20 cellular contexts compared by ENCODE assay signal in the genomic region with DNA sequence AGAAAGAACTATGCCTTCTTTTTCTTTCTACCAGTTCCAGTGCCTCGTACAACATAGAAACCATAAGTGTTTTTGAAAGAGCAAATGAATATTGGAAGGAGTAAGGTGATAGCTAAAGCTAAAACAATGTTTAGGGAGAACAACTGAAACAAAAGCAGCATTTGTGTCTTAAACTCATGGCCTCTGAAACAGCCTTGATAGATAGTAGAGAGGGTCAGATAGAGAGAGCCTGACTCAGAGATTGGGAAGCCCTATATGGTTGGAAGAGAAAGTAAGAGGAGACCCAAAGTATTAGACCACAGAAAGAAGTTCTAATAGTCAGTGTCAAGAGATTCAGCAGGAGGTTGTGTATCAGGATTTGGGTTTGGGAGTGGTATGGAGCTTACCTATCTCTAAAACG.
DNase-seq lines count a peak whose midpoint lies in the region; ATAC-seq and TF ChIP-seq lines count a peak whose summit lies in the region.
"Had no signal": no experiment of that assay in that cellular context is flagged by ENCODE, and none has a peak within 500 bp of the region (broad histone marks: within the 10 kb centered on the region; RNA-seq: fewer than 3 reads in every experiment).

No MANE protein-coding gene starts in this region.

- WGBS in right cardiac atrium: 71% methylated on average over 2 of the region's 2 CpGs

- no peaks in the 10 kb centered on the region for H3K36me3 ChIP-seq in right atrium auricular region
- H3K36me3 ChIP-seq in WERI-Rb-1: no peaks in the 10 kb centered on the region

- no peak for TF ChIP-seq CTCF in right atrium auricular region (IDR thresholded peaks at IDR 0.05)
- TF ChIP-seq CTCF in WERI-Rb-1 (IDR thresholded peaks at IDR 0.05; ENCODE audit: low read depth, low read length): no peak

- ATAC-seq in right cardiac atrium (no peak), SK-N-SH treated with all-trans-retinoic acid at 6 μM for 48 hours (peak; percentile 32), HG02588 (IDR thresholded peaks at IDR 0.05; ENCODE audit: unreplicated experiment) (no peak)
- ATAC-seq: natural killer cell treated with Interleukin-12 subunit alpha and Interleukin-12 subunit beta and Interleukin-15 and Interleukin-18, amount 100 ng/mL, for 72 hours; Right ventricle myocardium inferior had no signal

- H3K27me3 ChIP-seq in right cardiac atrium (ENCODE audit: control insufficient read depth, insufficient read depth) (no peaks in the 10 kb centered on the region), right atrium auricular region (no peaks in the 10 kb centered on the region), WERI-Rb-1 (ENCODE audit: insufficient read depth, low read depth, severe bottlenecking) (no peaks in the 10 kb centered on the region)

- H3K4me3 ChIP-seq in right cardiac atrium (ENCODE audit: low read length) (no peak overlapping the region), right atrium auricular region (no peak overlapping the region), WERI-Rb-1 (ENCODE audit: low read depth, low read length) (no peak overlapping the region)

- no peaks in the 10 kb centered on the region for H3K4me1 ChIP-seq in right cardiac atrium (ENCODE audit: control insufficient read depth, insufficient read depth, low read length)
- no peaks in the 10 kb centered on the region for H3K4me1 ChIP-seq in right atrium auricular region

- DNase-seq in right cardiac atrium (no peak), right atrium auricular region (ENCODE audit: low spot score) (no peak), iris pigment epithelial cell (ENCODE audit: low read depth) (peak; percentile 36), HuH-7 (ENCODE audit: low spot score) (no peak), WERI-Rb-1 (no peak), GDM1 (lab: John Stamatoyannopoulos, UW) (no peak)
- DNase-seq: activated gamma-delta T cell treated with Interleukin-2 at 50 U/mL for 16 hours; amygdala; DMS53; effector memory CD4-positive, alpha-beta T cell; islet precursor cell; KBM-7; NCI-H1930; NCI-H446 treated with DMSO at 0.1 percent for 48 hours; posterior cingulate gyrus; stimulated activated CD4-positive, alpha-beta T cell treated with anti-CD3 and anti-CD28 coated beads, Interleukin-4, amount 100 ng/mL, for 4 hours had no signal

- H3K9me3 ChIP-seq in right cardiac atrium (ENCODE audit: control insufficient read depth, low read length) (no peaks in the 10 kb centered on the region), right atrium auricular region (no peaks in the 10 kb centered on the region), WERI-Rb-1 (ENCODE audit: severe bottlenecking) (no peaks in the 10 kb centered on the region)

- intact Hi-C loops in right cardiac atrium (cut with DNase I): no loop called here

- H3K27ac ChIP-seq in right cardiac atrium (ENCODE audit: low read length) (peak overlapping the region; percentile 29), right atrium auricular region (peak overlapping the region in 1 of 2 donors; percentile 85), WERI-Rb-1 (no peak overlapping the region)

TF ChIP-seq in SK-N-SH treated with all-trans-retinoic acid at 6 μM for 48 hours, 23 proteins besides CTCF, POLR2A, EP300 and RAD21:
- TF ChIP-seq CSRNP3 (CRISPR knock-in tag; IDR thresholded peaks at IDR 0.05) (no peak), GLIS3 (CRISPR knock-in tag; IDR thresholded peaks at IDR 0.05) (no peak), ZC3H10 (CRISPR knock-in tag; IDR thresholded peaks at IDR 0.05) (no peak), PPARA (CRISPR knock-in tag; IDR thresholded peaks at IDR 0.05; ENCODE audit: borderline replicate concordance) (no peak), ZNF8 (CRISPR knock-in tag; IDR thresholded peaks at IDR 0.05) (no peak), OSR1 (CRISPR knock-in tag; IDR thresholded peaks at IDR 0.05) (no peak), ESRRG (CRISPR knock-in tag; IDR thresholded peaks at IDR 0.05) (no peak), ARNTL (CRISPR knock-in tag; IDR thresholded peaks at IDR 0.05; ENCODE audit: borderline replicate concordance, low read depth) (no peak), TOX (CRISPR knock-in tag; IDR thresholded peaks at IDR 0.05; ENCODE audit: borderline replicate concordance) (no peak), SNAI2 (CRISPR knock-in tag; IDR thresholded peaks at IDR 0.05) (no peak)
- TF ChIP-seq, protein P1, sequence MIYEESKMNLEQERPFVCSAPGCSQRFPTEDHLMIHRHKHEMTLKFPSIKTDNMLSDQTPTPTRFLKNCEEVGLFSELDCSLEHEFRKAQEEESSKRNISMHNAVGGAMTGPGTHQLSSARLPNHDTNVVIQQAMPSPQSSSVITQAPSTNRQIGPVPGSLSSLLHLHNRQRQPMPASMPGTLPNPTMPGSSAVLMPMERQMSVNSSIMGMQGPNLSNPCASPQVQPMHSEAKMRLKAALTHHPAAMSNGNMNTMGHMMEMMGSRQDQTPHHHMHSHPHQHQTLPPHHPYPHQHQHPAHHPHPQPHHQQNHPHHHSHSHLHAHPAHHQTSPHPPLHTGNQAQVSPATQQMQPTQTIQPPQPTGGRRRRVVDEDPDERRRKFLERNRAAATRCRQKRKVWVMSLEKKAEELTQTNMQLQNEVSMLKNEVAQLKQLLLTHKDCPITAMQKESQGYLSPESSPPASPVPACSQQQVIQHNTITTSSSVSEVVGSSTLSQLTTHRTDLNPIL (CRISPR knock-in tag; IDR thresholded peaks at IDR 0.05; ENCODE audit: low read depth): no peak
- TF ChIP-seq, protein P2, sequence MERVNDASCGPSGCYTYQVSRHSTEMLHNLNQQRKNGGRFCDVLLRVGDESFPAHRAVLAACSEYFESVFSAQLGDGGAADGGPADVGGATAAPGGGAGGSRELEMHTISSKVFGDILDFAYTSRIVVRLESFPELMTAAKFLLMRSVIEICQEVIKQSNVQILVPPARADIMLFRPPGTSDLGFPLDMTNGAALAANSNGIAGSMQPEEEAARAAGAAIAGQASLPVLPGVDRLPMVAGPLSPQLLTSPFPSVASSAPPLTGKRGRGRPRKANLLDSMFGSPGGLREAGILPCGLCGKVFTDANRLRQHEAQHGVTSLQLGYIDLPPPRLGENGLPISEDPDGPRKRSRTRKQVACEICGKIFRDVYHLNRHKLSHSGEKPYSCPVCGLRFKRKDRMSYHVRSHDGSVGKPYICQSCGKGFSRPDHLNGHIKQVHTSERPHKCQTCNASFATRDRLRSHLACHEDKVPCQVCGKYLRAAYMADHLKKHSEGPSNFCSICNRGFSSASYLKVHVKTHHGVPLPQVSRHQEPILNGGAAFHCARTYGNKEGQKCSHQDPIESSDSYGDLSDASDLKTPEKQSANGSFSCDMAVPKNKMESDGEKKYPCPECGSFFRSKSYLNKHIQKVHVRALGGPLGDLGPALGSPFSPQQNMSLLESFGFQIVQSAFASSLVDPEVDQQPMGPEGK (CRISPR knock-in tag; IDR thresholded peaks at IDR 0.05; ENCODE audit: borderline replicate concordance): no peak
- TF ChIP-seq, protein P3, sequence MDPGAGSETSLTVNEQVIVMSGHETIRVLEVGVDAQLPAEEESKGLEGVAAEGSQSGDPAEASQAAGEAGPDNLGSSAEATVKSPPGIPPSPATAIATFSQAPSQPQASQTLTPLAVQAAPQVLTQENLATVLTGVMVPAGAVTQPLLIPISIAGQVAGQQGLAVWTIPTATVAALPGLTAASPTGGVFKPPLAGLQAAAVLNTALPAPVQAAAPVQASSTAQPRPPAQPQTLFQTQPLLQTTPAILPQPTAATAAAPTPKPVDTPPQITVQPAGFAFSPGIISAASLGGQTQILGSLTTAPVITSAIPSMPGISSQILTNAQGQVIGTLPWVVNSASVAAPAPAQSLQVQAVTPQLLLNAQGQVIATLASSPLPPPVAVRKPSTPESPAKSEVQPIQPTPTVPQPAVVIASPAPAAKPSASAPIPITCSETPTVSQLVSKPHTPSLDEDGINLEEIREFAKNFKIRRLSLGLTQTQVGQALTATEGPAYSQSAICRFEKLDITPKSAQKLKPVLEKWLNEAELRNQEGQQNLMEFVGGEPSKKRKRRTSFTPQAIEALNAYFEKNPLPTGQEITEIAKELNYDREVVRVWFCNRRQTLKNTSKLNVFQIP (CRISPR knock-in tag; IDR thresholded peaks at IDR 0.05; ENCODE audit: borderline replicate concordance, low read depth): no peak
